Comparison of ENCODE assay signal across 10 cellular contexts in genomic region chr3:134030382-134030753, GRCh38. TPM values are rescaled to one million over a fixed set of nuclear protein-coding genes. Genes with fewer than 3 reads are reported as not detected.
A peak's percentile ranks its signal among the peaks of the same experiment; 100 is the strongest.
DNase-seq lines count a peak whose midpoint lies in the region; ATAC-seq and TF ChIP-seq lines count a peak whose summit lies in the region.
"Had no signal": no experiment of that assay in that cellular context is flagged by ENCODE, and none has a peak within 500 bp of the region (broad histone marks: within the 10 kb centered on the region; RNA-seq: fewer than 3 reads in every experiment).

No MANE protein-coding gene starts in this region.

- H3K27me3 ChIP-seq in kidney epithelial cell (ENCODE audit: control insufficient read depth, insufficient read depth, low read length) (peaks cover 12% of the 10 kb centered on the region), tibial nerve (peaks cover 0 to 23% of the 10 kb centered on the region in 2 donors)

- H3K27me3 Mint-ChIP-seq in activated T-cell treated with anti-CD3 and anti-CD28 coated beads, Interleukin-2, amount 50 U/mL, for 4 hours (ENCODE audit: low read depth): peaks cover 49% of the 10 kb centered on the region
- H3K27me3 Mint-ChIP-seq in activated naive CD8-positive, alpha-beta T cell treated with anti-CD3 and anti-CD28 coated beads, Interleukin-2, amount 10 ng/mL, durations not matched to agents 7 days and 5 days: peaks cover 50% of the 10 kb centered on the region

- no peak overlapping the region for H3K27ac Mint-ChIP-seq in activated naive CD8-positive, alpha-beta T cell treated with anti-CD3 and anti-CD28 coated beads, Interleukin-2, amount 10 ng/mL, durations not matched to agents 7 days and 5 days

- H3K4me3 ChIP-seq in kidney epithelial cell (ENCODE audit: low read depth, low read length): peak overlapping the region; percentile 50
- peak overlapping the region in 3 of 4 donors; percentile 34 to 70 (median 41) for H3K4me3 ChIP-seq in tibial nerve

- peak overlapping the region; percentile 4 for H3K4me3 Mint-ChIP-seq in activated T-cell treated with anti-CD3 and anti-CD28 coated beads, Interleukin-2, amount 50 U/mL, for 4 hours
- peak overlapping the region; percentile 66 for H3K4me3 Mint-ChIP-seq in activated naive CD8-positive, alpha-beta T cell treated with anti-CD3 and anti-CD28 coated beads, Interleukin-2, amount 10 ng/mL, durations not matched to agents 7 days and 5 days

- TF ChIP-seq POLR2A in tibial nerve (IDR thresholded peaks at IDR 0.05): no peak

- POLR2A ChIA-PET in activated naive CD8-positive, alpha-beta T cell treated with anti-CD3 and anti-CD28 coated beads, Interleukin-2, amount 10 ng/mL, durations not matched to agents 7 days and 5 days (lab: Charles Lee): no interaction called here

- H3K4me1 ChIP-seq in tibial nerve: peaks cover 0 to 17% (median 3%) of the 10 kb centered on the region in 4 donors

- H3K36me3 ChIP-seq in kidney epithelial cell (ENCODE audit: control insufficient read depth, insufficient read depth, low read length): no peaks in the 10 kb centered on the region
- no peaks in the 10 kb centered on the region for H3K36me3 ChIP-seq in tibial nerve

- TF ChIP-seq CTCF in kidney epithelial cell (IDR thresholded peaks at IDR 0.05; ENCODE audit: insufficient read depth, low read length, poor library complexity, severe bottlenecking) (no peak), tibial nerve (IDR thresholded peaks at IDR 0.05) (no peak)

- no peaks in the 10 kb centered on the region for H3K9me3 ChIP-seq in tibial nerve

- no peak for ATAC-seq in activated T-cell treated with anti-CD3 and anti-CD28 coated beads, Interleukin-2, amount 50 U/mL, for 4 hours
- ATAC-seq in activated naive CD8-positive, alpha-beta T cell treated with anti-CD3 and anti-CD28 coated beads, Interleukin-2, amount 10 ng/mL, durations not matched to agents 7 days and 5 days (ENCODE audit: low read depth): peak; percentile 26

- peaks cover 2% of the 10 kb centered on the region for H3K4me1 Mint-ChIP-seq in activated T-cell treated with anti-CD3 and anti-CD28 coated beads, Interleukin-2, amount 50 U/mL, for 4 hours (ENCODE audit: low read depth)
- H3K4me1 Mint-ChIP-seq in activated naive CD8-positive, alpha-beta T cell treated with anti-CD3 and anti-CD28 coated beads, Interleukin-2, amount 10 ng/mL, durations not matched to agents 7 days and 5 days: peaks cover 6% of the 10 kb centered on the region

- WGBS in tibial nerve, 2 donors: 6% methylated on average over 9 of the region's 9 CpGs

- peak overlapping the region in 2 of 4 donors; percentile 67 to 81 for H3K27ac ChIP-seq in tibial nerve

- H3K36me3 Mint-ChIP-seq in activated T-cell treated with anti-CD3 and anti-CD28 coated beads, Interleukin-2, amount 50 U/mL, for 4 hours (ENCODE audit: insufficient read depth): no peaks in the 10 kb centered on the region
- H3K36me3 Mint-ChIP-seq in activated naive CD8-positive, alpha-beta T cell treated with anti-CD3 and anti-CD28 coated beads, Interleukin-2, amount 10 ng/mL, durations not matched to agents 7 days and 5 days: no peaks in the 10 kb centered on the region

- no peaks in the 10 kb centered on the region for H3K9me3 Mint-ChIP-seq in activated T-cell treated with anti-CD3 and anti-CD28 coated beads, Interleukin-2, amount 50 U/mL, for 4 hours
- H3K9me3 Mint-ChIP-seq in activated naive CD8-positive, alpha-beta T cell treated with anti-CD3 and anti-CD28 coated beads, Interleukin-2, amount 10 ng/mL, durations not matched to agents 7 days and 5 days: no peaks in the 10 kb centered on the region

- DNase-seq in activated T-cell treated with anti-CD3 and anti-CD28 coated beads, Interleukin-2, amount 50 U/mL, for 4 hours: no peak
- no peak for DNase-seq in activated T-cell treated with anti-CD3 and anti-CD28 coated beads, Interleukin-2, amount 50 U/mL, for 1 hour
- DNase-seq in activated naive CD8-positive, alpha-beta T cell treated with anti-CD3 and anti-CD28 coated beads, Interleukin-2, amount 10 ng/mL, durations not matched to agents 7 days and 5 days: no peak
- DNase-seq in kidney epithelial cell (ENCODE audit: low read depth) (no peak), tibial nerve (ENCODE audit: low spot score in 2 of 2) (no peak), SIG-M5 (lab: John Stamatoyannopoulos, UW) (no peak), glomerular visceral epithelial cell (ENCODE audit: extremely low spot score) (no peak), middle frontal gyrus (ENCODE audit: extremely low spot score, low spot score) (no peak)
- DNase-seq: DND-41 had no signal

- no peak for TF ChIP-seq EP300 in tibial nerve (IDR thresholded peaks at IDR 0.05)

RNA-seq across cellular contexts. Expression of gene SLCO2A1, which starts 0.6 kb away (rescaled TPM):
- under 1 TPM in 2 of 3 donors, not detected in 1; 0.08 to 0.15 TPM for total RNA-seq in activated T-cell treated with anti-CD3 and anti-CD28 coated beads, Interleukin-2, amount 50 U/mL, for 4 hours
- not detected for total RNA-seq in activated naive CD8-positive, alpha-beta T cell treated with anti-CD3 and anti-CD28 coated beads, Interleukin-2, amount 10 ng/mL, durations not matched to agents 7 days and 5 days
- total RNA-seq in kidney epithelial cell (2.5 and 3.6 TPM in 2 replicates), tibial nerve (10 to 100 TPM in 3 of 4 donors, 1 to 10 TPM in 1; 8.8 to 22.9 (median 12.2) TPM)
- total RNA-seq: SK-MEL-5 had no signal
